ENCODE assay signal across 23 cellular contexts in genomic region chr10:68462536-68462935, GRCh38. TPM values are rescaled to one million over a fixed set of nuclear protein-coding genes. Genes with fewer than 3 reads are reported as not detected.
DNase-seq lines count a peak whose midpoint lies in the region; ATAC-seq, FAIRE-seq and TF ChIP-seq lines count a peak whose summit lies in the region.
"Had no signal": no experiment of that assay in that cellular context is flagged by ENCODE, and none has a peak within 500 bp of the region (broad histone marks: within the 10 kb centered on the region; RNA-seq: fewer than 3 reads in every experiment).

No MANE protein-coding gene starts in this region.

- H3K79me2 ChIP-seq in GM23338 (replicated peaks; ENCODE audit: insufficient read depth), result peaks cover 12% of the 10 kb centered on the region
- H3K79me2 ChIP-seq in astrocyte (ENCODE audit: insufficient read depth, low read length), result no peaks in the 10 kb centered on the region

- H3K27me3 ChIP-seq in GM23338 (ENCODE audit: insufficient read depth) (no peaks in the 10 kb centered on the region), astrocyte (ENCODE audit: insufficient read depth, low read length) (no peaks in the 10 kb centered on the region), small intestine (ENCODE audit: control insufficient read depth in 2 of 2, insufficient read depth in 2 of 2, low read length in 2 of 2) (no peaks in the 10 kb centered on the region)
- no peaks in the 10 kb centered on the region for H3K27me3 ChIP-seq in CD4-positive, alpha-beta T cell (ENCODE audit: control insufficient read depth, insufficient read depth, low read length)

- CTCF ChIA-PET in CD4-positive, alpha-beta T cell (lab: Charles Lee), result no interaction called here

- H3K27ac ChIP-seq in GM23338 (ENCODE audit: low read depth) (0 out of 2 replicates have a peak overlapping the region, but pooled peaks have one; percentile 59), astrocyte (ENCODE audit: low read depth, low read length) (no peak overlapping the region), small intestine (ENCODE audit: low read depth in 1 of 2, low read length in 1 of 2) (no peak overlapping the region)
- H3K27ac ChIP-seq in CD4-positive, alpha-beta T cell (ENCODE audit: low read depth, low read length), result no peak overlapping the region
- H3K27ac ChIP-seq: PC-9 had no signal

- 0 out of 2 replicates have a peak, but pooled peaks cover 2% of the 10 kb centered on the region for H3F3A ChIP-seq in GM23338 (replicated peaks; ENCODE audit: low read depth)

- H3K36me3 ChIP-seq in GM23338 (ENCODE audit: insufficient read depth), result peaks cover 61% of the 10 kb centered on the region
- H3K36me3 ChIP-seq in astrocyte (ENCODE audit: insufficient read depth, low read length), result peaks cover 13% of the 10 kb centered on the region
- H3K36me3 ChIP-seq in small intestine (ENCODE audit: control insufficient read depth in 2 of 2, insufficient read depth in 2 of 2, low read length in 2 of 2), result no peaks in the 10 kb centered on the region

- POLR2A ChIA-PET in CD4-positive, alpha-beta T cell (lab: Charles Lee), result interaction anchor here (0.7 kb wide), 1 partner anchor 9 kb away, joined by 3 read pairs; the partner anchor contains the start of gene DNA2

- H3K4me2 ChIP-seq in GM23338 (no peak overlapping the region), astrocyte (ENCODE audit: low read length) (no peak overlapping the region)
- H3K4me2 ChIP-seq: PC-9 had no signal

- 85 to 95% (median 94%) methylated on average over 2 of the region's 2 CpGs for WGBS in small intestine, 3 donors

- H3K4me3 ChIP-seq in GM23338 (no peak overlapping the region), astrocyte (ENCODE audit: insufficient read depth, low read depth, low read length) (no peak overlapping the region), small intestine (ENCODE audit: low read depth in 1 of 2, low read length in 2 of 2) (no peak overlapping the region)
- H3K4me3 ChIP-seq: HAP-1, PC-9 had no signal

- H3K27ac Mint-ChIP-seq in GM23338 (no peak overlapping the region), astrocyte (ENCODE audit: unreplicated experiment) (no peak overlapping the region), nephron progenitor cell (peak overlapping the region; percentile 72)
- H3K27ac Mint-ChIP-seq in CD4-positive, alpha-beta T cell, result no peak overlapping the region
- H3K27ac Mint-ChIP-seq: B cell had no signal

- intact Hi-C loops in CD4-positive, alpha-beta T cell (cut with DNase I, micrococcal nuclease), result no loop called here

- no peaks in the 10 kb centered on the region for H3K9me2 ChIP-seq in GM23338 (ENCODE audit: insufficient read depth)

- no peaks in the 10 kb centered on the region for H3K4me1 ChIP-seq in GM23338 (ENCODE audit: insufficient read depth)
- no peaks in the 10 kb centered on the region for H3K4me1 ChIP-seq in astrocyte (ENCODE audit: insufficient read depth, low read length)
- no peaks in the 10 kb centered on the region for H3K4me1 ChIP-seq in small intestine (ENCODE audit: control insufficient read depth in 2 of 2, insufficient read depth in 1 of 2, low read depth in 1 of 2, low read length in 1 of 2)
- H3K4me1 ChIP-seq: HAP-1 had no signal

- H3K36me3 Mint-ChIP-seq in GM23338 (ENCODE audit: low read depth) (peaks cover 95% of the 10 kb centered on the region), astrocyte (ENCODE audit: low read depth, unreplicated experiment) (peaks cover 3% of the 10 kb centered on the region), nephron progenitor cell (ENCODE audit: low read depth) (peaks cover 83% of the 10 kb centered on the region)
- H3K36me3 Mint-ChIP-seq in CD4-positive, alpha-beta T cell (ENCODE audit: low read depth), result peaks cover 25% of the 10 kb centered on the region

- FAIRE-seq in astrocyte (lab: Jason Lieb, UNC) (no peak), small intestine (lab: Jason Lieb, UNC) (no peak)
- FAIRE-seq: GM12891, HTR-8/SVneo had no signal

- H4K20me1 ChIP-seq in GM23338 (replicated peaks; ENCODE audit: insufficient read depth) (peaks cover 20% of the 10 kb centered on the region), astrocyte (ENCODE audit: insufficient read depth, low read length) (no peaks in the 10 kb centered on the region)

- TF ChIP-seq CTCF in GM23338 (conservative IDR thresholded peaks at IDR 0.05; ENCODE audit: low read depth in 2 of 2) (no peak), astrocyte (IDR thresholded peaks at IDR 0.05; ENCODE audit: insufficient read depth, low read depth, low read length) (no peak), nephron progenitor cell (IDR thresholded peaks at IDR 0.05) (no peak)
- no peak for TF ChIP-seq CTCF in CD4-positive, alpha-beta T cell (IDR thresholded peaks at IDR 0.05)

- H3K9me3 ChIP-seq in astrocyte (ENCODE audit: insufficient read depth, low read depth, low read length), result no peaks in the 10 kb centered on the region
- no peaks in the 10 kb centered on the region for H3K9me3 ChIP-seq in CD4-positive, alpha-beta T cell (ENCODE audit: control insufficient read depth, low read length)
- H3K9me3 ChIP-seq in small intestine (ENCODE audit: control insufficient read depth, low read depth), result no peaks in the 10 kb centered on the region
- H3K9me3 ChIP-seq: HAP-1 had no signal

- no peak overlapping the region for H2AFZ ChIP-seq in GM23338
- no peak overlapping the region for H2AFZ ChIP-seq in astrocyte (ENCODE audit: low read depth, low read length)
- H2AFZ ChIP-seq: PC-9 had no signal

- ATAC-seq in GM23338, result no peak
- ATAC-seq in CD4-positive, alpha-beta T cell (ENCODE audit: poor library complexity), result no peak

- no peak overlapping the region for H3K9ac ChIP-seq in astrocyte (ENCODE audit: low read length)

- H3K9me3 Mint-ChIP-seq in GM23338, result no peaks in the 10 kb centered on the region
- H3K9me3 Mint-ChIP-seq in astrocyte (ENCODE audit: unreplicated experiment), result no peaks in the 10 kb centered on the region
- H3K9me3 Mint-ChIP-seq in nephron progenitor cell, result no peaks in the 10 kb centered on the region
- no peaks in the 10 kb centered on the region for H3K9me3 Mint-ChIP-seq in CD4-positive, alpha-beta T cell

- no peaks in the 10 kb centered on the region for H3K4me1 Mint-ChIP-seq in GM23338
- H3K4me1 Mint-ChIP-seq in astrocyte (ENCODE audit: low read depth, unreplicated experiment), result no peaks in the 10 kb centered on the region
- no peaks in the 10 kb centered on the region for H3K4me1 Mint-ChIP-seq in nephron progenitor cell
- no peaks in the 10 kb centered on the region for H3K4me1 Mint-ChIP-seq in CD4-positive, alpha-beta T cell (ENCODE audit: low read depth)
- H3K4me1 Mint-ChIP-seq: B cell had no signal

- H3K27me3 Mint-ChIP-seq in GM23338 (ENCODE audit: insufficient read depth, low read depth, poor library complexity) (no peaks in the 10 kb centered on the region), astrocyte (ENCODE audit: low read depth, unreplicated experiment) (no peaks in the 10 kb centered on the region), nephron progenitor cell (ENCODE audit: low read depth, poor library complexity) (no peaks in the 10 kb centered on the region)
- H3K27me3 Mint-ChIP-seq in CD4-positive, alpha-beta T cell, result no peaks in the 10 kb centered on the region
- H3K27me3 Mint-ChIP-seq: B cell had no signal

- no peak overlapping the region for H3K4me3 Mint-ChIP-seq in GM23338
- H3K4me3 Mint-ChIP-seq in astrocyte (ENCODE audit: unreplicated experiment), result no peak overlapping the region
- H3K4me3 Mint-ChIP-seq in nephron progenitor cell, result no peak overlapping the region
- H3K4me3 Mint-ChIP-seq in CD4-positive, alpha-beta T cell, result no peak overlapping the region
- H3K4me3 Mint-ChIP-seq: B cell had no signal

- DNase-seq in GM23338 (ENCODE audit: low spot score) (no peak), NCI-H82 (lab: John Stamatoyannopoulos, UW) (peak; percentile 73), astrocyte (ENCODE audit: low read depth) (peak; percentile 5), nephron progenitor cell (no peak), small intestine (no peak), NCI-H510A (lab: John Stamatoyannopoulos, UW) (no peak)
- DNase-seq in CD4-positive, alpha-beta T cell, result no peak
- no peak for DNase-seq in activated CD4-positive, alpha-beta T cell treated with anti-CD3 and anti-CD28 coated beads, Interleukin-2, amount 50 U/mL, for 1 hour
- DNase-seq: COR-L47, DMS53, EL, IMR-90, MM.1S, NCI-H1092, NCI-H2081, NCI-H446 treated with DMSO at 0.1 percent for 48 hours, NCI-H748 treated with DMSO at 0.1 percent for 48 hours, PC-9, T-helper 1 cell had no signal

TF ChIP-seq in GM23338, 12 proteins besides CTCF, POLR2A, EP300 and RAD21 (continues in another document):
- TF ChIP-seq EZH2phosphoT487 (IDR thresholded peaks at IDR 0.05; ENCODE audit: unreplicated experiment), result no peak

RNA-seq across cellular contexts. Expression of gene DNA2, which starts 9.2 kb away (rescaled TPM):
- total RNA-seq in GM23338 (2014; rRNA removed; shearing (Covaris generic)), result 46.9 and 49.3 TPM in 2 replicates
- 19.7 and 25.6 TPM in 2 replicates for polyA plus RNA-seq in GM23338 (2016; fragmentation: Nextera tagmentation; extraction: Ambion mirVana)
- total RNA-seq in astrocyte, result 4.8 and 5.8 TPM in 2 replicates
- total RNA-seq in CD4-positive, alpha-beta T cell, result 1 to 10 TPM; 3.7 to 5.7 TPM
- polyA plus RNA-seq in small intestine, result 1 to 10 TPM; 2.2 to 4.2 (median 4.0) TPM

RNA-seq across cellular contexts. Expression of gene RUFY2, which starts 55.5 kb away (rescaled TPM):
- total RNA-seq in GM23338 (2014; rRNA removed; shearing (Covaris generic)), result 9.3 and 10.3 TPM in 2 replicates
- 15.6 and 17.3 TPM in 2 replicates for polyA plus RNA-seq in GM23338 (2016; fragmentation: Nextera tagmentation; extraction: Ambion mirVana)
- 21.7 and 21.8 TPM in 2 replicates for total RNA-seq in astrocyte
- total RNA-seq in CD4-positive, alpha-beta T cell, result 10 to 100 TPM; 10.7 to 14.8 TPM
- 1 to 10 TPM; 4.5 to 5.4 (median 4.6) TPM for polyA plus RNA-seq in small intestine

Comparison
In these comparisons a context has a peak if more than half of its experiments do, and no peak if none do; other contexts are left out.
1. DNase-seq: peak in NCI-H82 (single experiment) and astrocyte (single experiment); none in GM23338 (single experiment), nephron progenitor cell (single experiment), CD4-positive, alpha-beta T cell (0 of 10), small intestine (single experiment), NCI-H510A (single experiment) and activated CD4-positive, alpha-beta T cell treated with anti-CD3 and anti-CD28 coated beads, Interleukin-2, amount 50 U/mL, for 1 hour (single experiment).